ENCODE assay signal across 17 cellular contexts in genomic region chr14:85856430-85856829, GRCh38.
DNase-seq lines count a peak whose midpoint lies in the region; ATAC-seq, FAIRE-seq and TF ChIP-seq lines count a peak whose summit lies in the region.
"Had no signal": no experiment of that assay in that cellular context is flagged by ENCODE, and none has a peak within 500 bp of the region (broad histone marks: within the 10 kb centered on the region; RNA-seq: fewer than 3 reads in every experiment).

No MANE protein-coding gene starts in this region.

- H3K27me3 Mint-ChIP-seq in activated CD8-positive, alpha-beta T cell treated with anti-CD3 and anti-CD28 coated beads for 36 hours, result no peaks in the 10 kb centered on the region
- H3K27me3 Mint-ChIP-seq: activated naive CD4-positive, alpha-beta T cell treated with anti-CD3 and anti-CD28 coated beads, Interleukin-2, amount 10 ng/mL, durations not matched to agents 7 days and 5 days; CD4-positive, CD25-positive, alpha-beta regulatory T cell; stimulated activated naive CD8-positive, alpha-beta T cell treated with anti-CD3 and anti-CD28 coated beads, Interleukin-15, amount 100 ng/mL, for 72 hours had no signal

- ATAC-seq in DND-41 (ENCODE audit: insufficient read depth, low read depth), result no peak
- no peak for ATAC-seq in activated CD8-positive, alpha-beta T cell treated with anti-CD3 and anti-CD28 coated beads for 36 hours
- ATAC-seq: stimulated activated naive CD8-positive, alpha-beta T cell treated with anti-CD3 and anti-CD28 coated beads, Interleukin-15, amount 100 ng/mL, for 72 hours had no signal

- POLR2A ChIA-PET in RWPE1 (lab: Yijun Ruan, JAX; ENCODE audit: low non-redundant PET), result no interaction called here
- POLR2A ChIA-PET in activated CD8-positive, alpha-beta T cell treated with anti-CD3 and anti-CD28 coated beads for 36 hours (lab: Charles Lee), result no interaction called here

- H3K4me3 ChIP-seq in DND-41 (ENCODE audit: low read depth in 1 of 2, low read length in 2 of 2), result no peak overlapping the region
- H3K4me3 ChIP-seq in right atrium auricular region, result no peak overlapping the region

- H3K9me3 Mint-ChIP-seq in activated CD8-positive, alpha-beta T cell treated with anti-CD3 and anti-CD28 coated beads for 36 hours, result no peaks in the 10 kb centered on the region
- H3K9me3 Mint-ChIP-seq: activated naive CD4-positive, alpha-beta T cell treated with anti-CD3 and anti-CD28 coated beads, Interleukin-2, amount 10 ng/mL, durations not matched to agents 7 days and 5 days; CD4-positive, CD25-positive, alpha-beta regulatory T cell; central memory CD8-positive, alpha-beta T cell; stimulated activated naive CD8-positive, alpha-beta T cell treated with anti-CD3 and anti-CD28 coated beads, Interleukin-15, amount 100 ng/mL, for 72 hours had no signal

- no peak overlapping the region for H3K27ac Mint-ChIP-seq in activated CD8-positive, alpha-beta T cell treated with anti-CD3 and anti-CD28 coated beads for 36 hours
- H3K27ac Mint-ChIP-seq: activated naive CD4-positive, alpha-beta T cell treated with anti-CD3 and anti-CD28 coated beads, Interleukin-2, amount 10 ng/mL, durations not matched to agents 7 days and 5 days; CD4-positive, CD25-positive, alpha-beta regulatory T cell had no signal

- TF ChIP-seq CTCF in DND-41 (IDR thresholded peaks at IDR 0.05; ENCODE audit: borderline replicate concordance, extremely low read depth, low read length, poor library complexity, severe bottlenecking), result peak; percentile 43
- peak; percentile 24 for TF ChIP-seq CTCF in RWPE1 (conservative IDR thresholded peaks at IDR 0.05; ENCODE audit: low read depth)
- no peak for TF ChIP-seq CTCF in right atrium auricular region (IDR thresholded peaks at IDR 0.05)
- TF ChIP-seq CTCF in activated CD8-positive, alpha-beta T cell treated with anti-CD3 and anti-CD28 coated beads for 36 hours (IDR thresholded peaks at IDR 0.05), result no peak

- no peak overlapping the region for H3K4me3 Mint-ChIP-seq in activated CD8-positive, alpha-beta T cell treated with anti-CD3 and anti-CD28 coated beads for 36 hours
- H3K4me3 Mint-ChIP-seq: activated naive CD4-positive, alpha-beta T cell treated with anti-CD3 and anti-CD28 coated beads, Interleukin-2, amount 10 ng/mL, durations not matched to agents 7 days and 5 days; CD4-positive, CD25-positive, alpha-beta regulatory T cell; central memory CD8-positive, alpha-beta T cell; stimulated activated naive CD8-positive, alpha-beta T cell treated with anti-CD3 and anti-CD28 coated beads, Interleukin-15, amount 100 ng/mL, for 72 hours had no signal

- H3K27ac ChIP-seq in DND-41 (ENCODE audit: low read length), result no peak overlapping the region
- H3K27ac ChIP-seq in RWPE1, result no peak overlapping the region
- H3K27ac ChIP-seq in right atrium auricular region, result no peak overlapping the region
- H3K27ac ChIP-seq: epithelial cell of prostate had no signal

- intact Hi-C loops in activated CD8-positive, alpha-beta T cell treated with anti-CD3 and anti-CD28 coated beads for 36 hours (cut with micrococcal nuclease), result no loop called here

- H3K9ac ChIP-seq in DND-41 (ENCODE audit: low read depth, low read length), result no peak overlapping the region

- H2AFZ ChIP-seq in DND-41 (ENCODE audit: low read depth, low read length), result no peak overlapping the region

- H3K4me1 ChIP-seq in DND-41 (ENCODE audit: insufficient read depth, low read length) (peaks cover 7% of the 10 kb centered on the region; the same call in 1 of the 2 replicates), right atrium auricular region (no peaks in the 10 kb centered on the region)

- H3K36me3 Mint-ChIP-seq in activated CD8-positive, alpha-beta T cell treated with anti-CD3 and anti-CD28 coated beads for 36 hours (ENCODE audit: low read depth), result no peaks in the 10 kb centered on the region
- H3K36me3 Mint-ChIP-seq: activated naive CD4-positive, alpha-beta T cell treated with anti-CD3 and anti-CD28 coated beads, Interleukin-2, amount 10 ng/mL, durations not matched to agents 7 days and 5 days; CD4-positive, CD25-positive, alpha-beta regulatory T cell had no signal

- H3K79me2 ChIP-seq in DND-41 (ENCODE audit: insufficient read depth, low read length), result no peaks in the 10 kb centered on the region

- no peak overlapping the region for H3K4me2 ChIP-seq in DND-41 (ENCODE audit: insufficient read depth, low read length)

- DNase-seq in DND-41 (no peak), RWPE1 (ENCODE audit: low spot score) (no peak), iris pigment epithelial cell (ENCODE audit: low read depth) (peak; percentile 12), right atrium auricular region (ENCODE audit: low spot score) (no peak), NCI-H1436 (lab: John Stamatoyannopoulos, UW) (no peak)
- DNase-seq in activated T-cell treated with anti-CD3 and anti-CD28 coated beads, Interleukin-2, amount 50 U/mL, for 48 hours, result no peak
- DNase-seq in activated CD8-positive, alpha-beta T cell treated with anti-CD3 and anti-CD28 coated beads for 36 hours, result no peak
- DNase-seq: activated naive CD4-positive, alpha-beta T cell treated with anti-CD3 and anti-CD28 coated beads, Interleukin-2, amount 10 ng/mL, durations not matched to agents 7 days and 5 days; CD4-positive, CD25-positive, alpha-beta regulatory T cell; H7; NCI-H1436 treated with DMSO at 0.1 percent for 48 hours; retina; stimulated activated naive CD8-positive, alpha-beta T cell treated with anti-CD3 and anti-CD28 coated beads, Interleukin-15, amount 100 ng/mL, for 72 hours; T-helper 2 cell had no signal

- H3K4me1 Mint-ChIP-seq in activated CD8-positive, alpha-beta T cell treated with anti-CD3 and anti-CD28 coated beads for 36 hours (ENCODE audit: low read depth), result no peaks in the 10 kb centered on the region
- H3K4me1 Mint-ChIP-seq: activated naive CD4-positive, alpha-beta T cell treated with anti-CD3 and anti-CD28 coated beads, Interleukin-2, amount 10 ng/mL, durations not matched to agents 7 days and 5 days; CD4-positive, CD25-positive, alpha-beta regulatory T cell; central memory CD8-positive, alpha-beta T cell; stimulated activated naive CD8-positive, alpha-beta T cell treated with anti-CD3 and anti-CD28 coated beads, Interleukin-15, amount 100 ng/mL, for 72 hours had no signal

- H3K27me3 ChIP-seq in DND-41 (ENCODE audit: insufficient read depth, low read length, poor library complexity) (no peaks in the 10 kb centered on the region), right atrium auricular region (no peaks in the 10 kb centered on the region)

- no peaks in the 10 kb centered on the region for H4K20me1 ChIP-seq in DND-41 (ENCODE audit: insufficient read depth, low read length)

- FAIRE-seq in A204.1 (lab: Jason Lieb, UNC), result peak; percentile 77

- CTCF ChIA-PET in RWPE1 (lab: Yijun Ruan, JAX), result interaction anchor here (0.5 to 0.6 kb wide), 5 partner anchors 50 to 841 kb away, joined by 3 to 4 read pairs (median 3); no protein-coding TSS in a partner anchor
- CTCF ChIA-PET in activated CD8-positive, alpha-beta T cell treated with anti-CD3 and anti-CD28 coated beads for 36 hours (lab: Charles Lee), result no interaction called here

- no peaks in the 10 kb centered on the region for H3K36me3 ChIP-seq in DND-41 (ENCODE audit: insufficient read depth, low read length)
- no peaks in the 10 kb centered on the region for H3K36me3 ChIP-seq in right atrium auricular region

- H3K9me3 ChIP-seq in DND-41 (ENCODE audit: insufficient read depth, low read length, severe bottlenecking), result no peaks in the 10 kb centered on the region
- H3K9me3 ChIP-seq in right atrium auricular region, result no peaks in the 10 kb centered on the region

Comparison
In these comparisons a context has a peak if more than half of its experiments do, and no peak if none do; other contexts are left out.
1. CTCF ChIP-seq: peak in DND-41 (single experiment) and RWPE1 (single experiment); none in right atrium auricular region (0 of 2) and activated CD8-positive, alpha-beta T cell treated with anti-CD3 and anti-CD28 coated beads for 36 hours (single experiment).